8 cellular contexts compared by ENCODE assay signal in the genomic region with DNA sequence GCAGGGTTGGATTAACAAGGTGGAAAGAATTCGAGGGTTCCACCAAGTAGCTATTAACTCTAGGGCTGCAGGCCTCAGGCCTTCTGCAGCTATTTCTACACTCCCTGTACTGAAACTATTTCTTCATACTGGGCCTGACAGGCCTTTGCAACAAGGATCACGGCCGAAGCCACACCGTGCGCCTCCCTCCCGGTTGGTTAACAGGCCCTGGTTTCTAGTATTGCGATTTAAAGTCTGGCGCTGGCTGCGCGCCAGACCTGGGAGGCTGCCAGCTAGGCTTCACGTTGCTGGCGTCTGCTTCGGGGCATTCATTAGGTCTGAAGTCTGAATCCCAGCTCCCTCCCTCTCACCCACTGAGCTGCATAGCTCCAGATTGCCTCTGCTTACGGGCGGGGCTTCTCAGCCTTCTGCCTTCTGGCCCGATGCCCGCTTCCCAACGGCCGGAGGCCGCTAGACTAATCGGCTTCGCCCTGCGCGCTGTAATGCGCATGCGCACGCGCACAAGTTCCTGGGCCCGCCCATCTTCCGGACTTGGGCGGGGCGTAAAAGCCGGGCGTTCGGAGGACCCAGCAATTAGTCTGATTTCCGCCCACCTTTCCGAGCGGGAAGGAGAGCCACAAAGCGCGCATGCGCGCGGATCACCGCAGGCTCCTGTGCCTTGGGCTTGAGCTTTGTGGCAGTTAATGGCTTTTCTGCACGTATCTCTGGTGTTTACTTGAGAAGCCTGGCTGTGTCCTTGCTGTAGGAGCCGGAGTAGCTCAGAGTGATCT. TPM values are rescaled to one million over a fixed set of nuclear protein-coding genes. Genes with fewer than 3 reads are reported as not detected.
DNase-seq lines count a peak whose midpoint lies in the region; ATAC-seq and TF ChIP-seq lines count a peak whose summit lies in the region.

No MANE protein-coding gene starts in this region.

- peak overlapping the region; percentile 98 for H3K23ac ChIP-seq in IMR-90 (ENCODE audit: low read depth, low read length)

- peak overlapping the region; percentile 95 for H3K56ac ChIP-seq in IMR-90 (ENCODE audit: extremely low read depth, insufficient read depth, low read length)

- BruUV-seq in IMR-90 (replicated peaks; lab: Mats Ljungman, UMichigan), result no TSS peak
- no TSS peak for BruUV-seq in OCI-LY7 (replicated peaks; lab: Mats Ljungman, UMichigan)

- H3K4me3 ChIP-seq in IMR-90 (ENCODE audit: insufficient read depth, low read depth, low read length) (peak overlapping the region; percentile 91), OCI-LY7 (ENCODE audit: low read depth, low read length, poor library complexity, severe bottlenecking) (peak overlapping the region; percentile 89), epithelial cell of esophagus (ENCODE audit: low read length) (peak overlapping the region; percentile 99), mononuclear cell (ENCODE audit: low read length) (peak overlapping the region; percentile 91)

- peak; percentile 10; the same call in 1 of the 2 replicates for TF ChIP-seq RAD21 in IMR-90 (IDR thresholded peaks at IDR 0.05; ENCODE audit: low read length)

- peak overlapping the region; percentile 95 for H3K27ac ChIP-seq in IMR-90 (ENCODE audit: insufficient read depth, low read length)
- H3K27ac ChIP-seq in OCI-LY7 (ENCODE audit: low read depth, low read length, poor library complexity, severe bottlenecking), result peak overlapping the region; percentile 90

- H2BK5ac ChIP-seq in IMR-90 (ENCODE audit: low read depth, low read length, poor library complexity, severe bottlenecking), result peak overlapping the region; percentile 95

- H3K14ac ChIP-seq in IMR-90 (replicated peaks; ENCODE audit: low read depth, low read length), result peak overlapping the region; percentile 99

- no peak overlapping the region for H2BK20ac ChIP-seq in IMR-90 (ENCODE audit: low read depth, low read length)

- H3K36me3 ChIP-seq in IMR-90 (ENCODE audit: control insufficient read depth, insufficient read depth, low read length) (peaks cover 33% of the 10 kb centered on the region), OCI-LY7 (ENCODE audit: insufficient read depth, low read length) (peaks cover 60% of the 10 kb centered on the region)

- H3K9ac ChIP-seq in IMR-90 (ENCODE audit: low read depth, low read length), result peak overlapping the region; percentile 100

- H3K9me2 ChIP-seq in OCI-LY7 (ENCODE audit: insufficient read depth, low read length), result no peaks in the 10 kb centered on the region

- peak; percentile 73 for ATAC-seq in GM21528 (IDR thresholded peaks at IDR 0.05; ENCODE audit: low FRiP score, unreplicated experiment)
- peak; percentile 86 for ATAC-seq in IMR-90 (ENCODE audit: low read depth)

- H4K5ac ChIP-seq in IMR-90 (ENCODE audit: low read depth, low read length), result peak overlapping the region; percentile 80; the same call in 1 of the 2 replicates

- H2BK120ac ChIP-seq in IMR-90 (ENCODE audit: low read depth, low read length), result peak overlapping the region; percentile 32; the same call in 1 of the 2 replicates

- peak overlapping the region; percentile 99 for H2AK9ac ChIP-seq in IMR-90 (replicated peaks; ENCODE audit: low read depth, low read length, poor library complexity)

- intact Hi-C loops in IMR-90 (cut with micrococcal nuclease), result loop anchor here (2.0 to 10.0 kb wide), 4 partner anchors 49 to 239 kb away; a partner anchor contains a TSS
- intact Hi-C loops in OCI-LY7 (cut with micrococcal nuclease; ENCODE audit: unreplicated experiment), result loop anchor here (1.0 to 10.0 kb wide), 5 partner anchors 74 to 383 kb away; a partner anchor contains a TSS

- H3K27me3 ChIP-seq in IMR-90 (ENCODE audit: control insufficient read depth, insufficient read depth, low read length), result no peaks in the 10 kb centered on the region
- no peaks in the 10 kb centered on the region for H3K27me3 ChIP-seq in mononuclear cell (ENCODE audit: insufficient read depth, low read length)

- H3K79me2 ChIP-seq in OCI-LY7 (ENCODE audit: insufficient read depth, low read depth, low read length), result peaks cover 78% of the 10 kb centered on the region

- H4K8ac ChIP-seq in IMR-90 (ENCODE audit: low read depth in 2 of 2, low read length in 2 of 2), result peak overlapping the region; percentile 80 to 91; a peak in 2 of 4 replicates

- CTCF ChIA-PET in IMR-90 (lab: Yijun Ruan, JAX), result interaction anchor here (0.6 to 1.6 kb wide), 3 partner anchors 12 to 152 kb away, joined by 3 to 4 read pairs (median 3); no protein-coding TSS in a partner anchor
- CTCF ChIA-PET in OCI-LY7 (lab: Charles Lee; ENCODE audit: unreplicated experiment), result interaction anchor here (1.0 to 1.4 kb wide), 2 partner anchors 12 to 74 kb away, joined by 3 to 5 read pairs; a partner anchor contains a TSS

- H2AK5ac ChIP-seq in IMR-90 (ENCODE audit: low read depth, low read length), result peak overlapping the region; percentile 82

- TF ChIP-seq CTCF in IMR-90 (conservative IDR thresholded peaks at IDR 0.05; ENCODE audit: low read depth, low read length) (no peak), OCI-LY7 (conservative IDR thresholded peaks at IDR 0.05; ENCODE audit: low read length) (no peak), epithelial cell of esophagus (IDR thresholded peaks at IDR 0.05; ENCODE audit: insufficient read depth, low read depth, low read length, missing control alignments) (no peak)

- H3K18ac ChIP-seq in IMR-90 (ENCODE audit: low read depth, low read length), result peak overlapping the region; percentile 73; the same call in 1 of the 2 replicates

- no peaks in the 10 kb centered on the region; the same call in 1 of the 2 replicates for H3K9me1 ChIP-seq in IMR-90 (ENCODE audit: insufficient read depth, low read length)

- no peak overlapping the region for H2BK15ac ChIP-seq in IMR-90 (ENCODE audit: low read depth, low read length)

- H3K79me1 ChIP-seq in IMR-90 (ENCODE audit: low read depth in 1 of 2, low read length in 2 of 2), result peaks cover 10 to 41% of the 10 kb centered on the region in 2 experiments

- H4K20me1 ChIP-seq in IMR-90 (ENCODE audit: insufficient read depth, low read length), result peaks cover 61% of the 10 kb centered on the region
- H4K20me1 ChIP-seq in OCI-LY7 (ENCODE audit: insufficient read depth, low read length), result peaks cover 32% of the 10 kb centered on the region

- 1% methylated on average over 35 of the region's 46 CpGs; no CpG with 5 or more reads in 1 of the 2 experiments for WGBS in IMR-90 (ENCODE audit: extremely low coverage in 2 of 2, insufficient read length in 1 of 2), 2 experiments

- peak overlapping the region; percentile 96 for H4K91ac ChIP-seq in IMR-90 (ENCODE audit: insufficient read depth, low read depth, low read length)

- H3K4me1 ChIP-seq in IMR-90 (ENCODE audit: control insufficient read depth, insufficient read depth, low read length) (peaks cover 6% of the 10 kb centered on the region), OCI-LY7 (ENCODE audit: insufficient read depth, low read length, poor library complexity, severe bottlenecking) (peaks cover 30% of the 10 kb centered on the region), mononuclear cell (ENCODE audit: insufficient read depth, low read length) (peaks cover 32% of the 10 kb centered on the region)

- POLR2A ChIA-PET in IMR-90 (lab: Charles Lee; ENCODE audit: unreplicated experiment) (interaction anchor here (0.6 to 2.6 kb wide), 3 partner anchors 11 to 238 kb away, joined by 4 to 28 read pairs (median 4); no protein-coding TSS in a partner anchor), OCI-LY7 (lab: Charles Lee) (interaction anchor here (0.5 to 4.4 kb wide), 24 partner anchors 10 to 1044 kb away, joined by 3 to 56 read pairs (median 6); a partner anchor contains a TSS)

- H2AFZ ChIP-seq in IMR-90 (replicated peaks; ENCODE audit: low read length, poor library complexity) (peak overlapping the region; percentile 83), OCI-LY7 (ENCODE audit: low read length) (no peak overlapping the region)

- H3K4me2 ChIP-seq in IMR-90 (ENCODE audit: low read depth, low read length) (peak overlapping the region; percentile 77), OCI-LY7 (ENCODE audit: low read length) (peak overlapping the region; percentile 100)

- in situ Hi-C loops in IMR-90 (cut with MboI; ENCODE audit: low sequenced_read_pairs), result no loop called here

- dilution Hi-C loops in IMR-90 (cut with HindIII; ENCODE audit: low sequenced_read_pairs, unreplicated experiment), result no loop called here

- H3K9me3 ChIP-seq in IMR-90 (ENCODE audit: control insufficient read depth, insufficient read depth, low read length), result no peaks in the 10 kb centered on the region
- no peaks in the 10 kb centered on the region for H3K9me3 ChIP-seq in OCI-LY7 (ENCODE audit: low read length)
- no peaks in the 10 kb centered on the region for H3K9me3 ChIP-seq in mononuclear cell (ENCODE audit: low read depth, low read length)

- TF ChIP-seq POLR2A in IMR-90 (IDR thresholded peaks at IDR 0.05; ENCODE audit: low read depth, low read length), result peak; percentile 72

- peak overlapping the region; percentile 80 for H3K4ac ChIP-seq in IMR-90 (ENCODE audit: low read depth, low read length)

- DNase-seq in DMS 273 (lab: John Stamatoyannopoulos, UW; ENCODE audit: unreplicated experiment) (peak; percentile 98), IMR-90 (peak; percentile 99), OCI-LY7 (ENCODE audit: low spot score) (peak; percentile 98), activated T-cell treated with anti-CD3 and anti-CD28 coated beads for 4 hours (peak; percentile 90), epithelial cell of esophagus (ENCODE audit: low read depth) (peak; percentile 97)
- peak; percentile 91 to 92 for DNase-seq in stimulated activated CD8-positive, alpha-beta memory T cell treated with anti-CD3 and anti-CD28 coated beads, Interleukin-2, amount 100 ng/mL, for 48 hours (ENCODE audit: low read depth in 2 of 2)

TF ChIP-seq in IMR-90, 13 proteins besides CTCF, POLR2A, EP300 and RAD21 (continues in another document):
- no peak for TF ChIP-seq RFX5 (IDR thresholded peaks at IDR 0.05; ENCODE audit: low read depth, low read length)

RNA-seq across cellular contexts. Expression of a gene that starts 1.6 kb away (rescaled TPM):
- 1,735 and 2,567 TPM in 2 replicates for total RNA-seq in IMR-90 (2012; rRNA removed)
- polyA plus RNA-seq in IMR-90 (2012; rRNA removed), result 1,293 and 1,813 TPM in 2 replicates
- polyA plus RNA-seq in IMR-90 (2012; cell fraction: cytosol; rRNA removed), result 253 and 291 TPM in 2 replicates
- polyA plus RNA-seq in IMR-90 (2012; cell fraction: nucleus; rRNA removed; ENCODE audit: low replicate concordance), result 157 and 790 TPM in 2 replicates
- 398 and 399 TPM in 2 replicates for total RNA-seq in OCI-LY7 (2014; rRNA removed; shearing (Covaris generic))
- total RNA-seq in OCI-LY7 (2022), result 700 and 1,156 TPM in 2 replicates
- 230 TPM for total RNA-seq in mononuclear cell

RNA-seq across cellular contexts. Expression of a gene that starts 16.2 kb away (rescaled TPM):
- total RNA-seq in IMR-90 (2012; rRNA removed) (not detected in 2 replicates), OCI-LY7 (2022) (not detected in 2 replicates), mononuclear cell (not detected)
- polyA plus RNA-seq in IMR-90 (2012; rRNA removed), result not detected in 2 replicates
- not detected in 2 replicates for polyA plus RNA-seq in IMR-90 (2012; cell fraction: cytosol; rRNA removed)
- not detected in 2 replicates for polyA plus RNA-seq in IMR-90 (2012; cell fraction: nucleus; rRNA removed; ENCODE audit: low replicate concordance)
- total RNA-seq in OCI-LY7 (2014; rRNA removed; shearing (Covaris generic)), result not detected in 2 replicates

RNA-seq across cellular contexts. Expression of a gene that starts 59.7 kb away (rescaled TPM):
- total RNA-seq in IMR-90 (2012; rRNA removed) (not detected in 2 replicates), OCI-LY7 (2022) (not detected in 2 replicates), mononuclear cell (0.10 TPM)
- not detected in 2 replicates for polyA plus RNA-seq in IMR-90 (2012; rRNA removed)
- not detected in 2 replicates for polyA plus RNA-seq in IMR-90 (2012; cell fraction: cytosol; rRNA removed)
- not detected in 2 replicates for polyA plus RNA-seq in IMR-90 (2012; cell fraction: nucleus; rRNA removed; ENCODE audit: low replicate concordance)
- not detected in 2 replicates for total RNA-seq in OCI-LY7 (2014; rRNA removed; shearing (Covaris generic))

Comparison
In these comparisons a context has a peak if more than half of its experiments do, and no peak if none do; other contexts are left out.
1. Peak in every context shown above with its lines: DNase-seq, ATAC-seq, H3K4me3 ChIP-seq and H3K27ac ChIP-seq.